ENCODE assay signal across 8 cellular contexts in the genomic region with DNA sequence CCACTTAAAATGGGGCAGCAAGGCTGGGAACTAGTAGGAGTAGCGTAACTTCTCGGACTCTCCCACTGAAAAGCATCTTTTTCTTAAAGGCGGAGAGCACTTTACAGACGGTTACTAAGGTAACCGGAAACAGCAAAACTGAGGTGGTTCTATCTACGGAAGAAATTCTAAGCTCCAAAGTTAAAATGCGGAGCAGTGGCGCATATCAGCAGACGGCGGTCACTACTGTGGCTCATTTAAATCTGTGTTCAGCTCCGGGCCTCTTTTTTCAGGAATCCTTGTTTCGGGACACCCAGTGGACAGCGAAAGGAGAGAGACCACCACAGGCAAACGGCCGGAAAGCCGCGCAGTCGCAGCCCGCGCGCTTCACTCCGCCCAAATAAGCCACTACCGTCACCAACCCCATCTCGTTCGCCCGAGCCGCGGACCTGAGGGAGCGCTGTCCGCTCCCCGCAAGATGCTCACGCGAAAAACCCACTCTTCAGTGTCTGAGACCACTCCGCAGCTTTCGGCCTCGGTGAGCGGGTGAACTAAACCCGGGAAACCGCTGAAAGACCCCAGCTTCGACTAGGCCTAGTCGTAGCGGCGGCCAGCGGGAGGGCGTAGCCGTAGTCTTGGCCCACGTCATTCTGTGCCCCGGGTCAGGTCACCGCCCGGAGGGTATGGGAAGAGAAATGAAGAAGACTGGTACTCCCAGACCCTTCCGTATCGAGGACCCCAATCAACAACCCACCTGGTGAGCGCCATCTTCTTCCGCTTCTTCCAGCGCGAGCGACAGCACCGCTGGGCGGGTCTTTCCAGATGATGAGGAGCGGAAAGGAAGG. TPM values are rescaled to one million over a fixed set of nuclear protein-coding genes. Genes with fewer than 3 reads are reported as not detected.
A peak's percentile ranks its signal among the peaks of the same experiment; 100 is the strongest.
DNase-seq lines count a peak whose midpoint lies in the region; ATAC-seq and TF ChIP-seq lines count a peak whose summit lies in the region.

A gene (minus strand): TSS at position 776 of the 824 bp plus-strand sequence. CDS start 29 bp downstream, at position 747.

- H3K27me3 ChIP-seq in Peyer's patch, result no peaks in the 10 kb centered on the region

- CTCF ChIA-PET in Calu3 (lab: Charles Lee), result interaction anchor here (0.6 to 2.0 kb wide), 5 partner anchors 37 to 370 kb away, joined by 3 to 6 read pairs (median 4); a partner anchor contains a TSS

- peak within 1 kb of the TSS; percentile 84 to 93 (median 86) for H3K27ac ChIP-seq in Peyer's patch

- H3K27me3 Mint-ChIP-seq in Calu3 (ENCODE audit: unreplicated experiment), result peaks cover 9% of the 10 kb centered on the region
- H3K27me3 Mint-ChIP-seq in activated T-helper 17 cell treated with anti-CD3 and anti-CD28 coated beads, Interleukin-2, amount 50 U/mL, for 72 hours, result no peaks in the 10 kb centered on the region
- H3K27me3 Mint-ChIP-seq in naive thymus-derived CD8-positive, alpha-beta T cell, result no peaks in the 10 kb centered on the region

- peaks cover 24% of the 10 kb centered on the region for H3K36me3 Mint-ChIP-seq in Calu3 (ENCODE audit: insufficient read depth, unreplicated experiment)
- peaks cover 54% of the 10 kb centered on the region for H3K36me3 Mint-ChIP-seq in activated T-helper 17 cell treated with anti-CD3 and anti-CD28 coated beads, Interleukin-2, amount 50 U/mL, for 72 hours (ENCODE audit: low read depth)
- peaks cover 0 to 21% (median 1%) of the 10 kb centered on the region in 3 donors for H3K36me3 Mint-ChIP-seq in naive thymus-derived CD8-positive, alpha-beta T cell

- peak; percentile 88 for DNase-seq in Calu3
- DNase-seq in GM20000 (ENCODE audit: low spot score), result peak; percentile 93
- peak; percentile 83 for DNase-seq in HT-29 (ENCODE audit: low spot score)
- DNase-seq in Peyer's patch, result peak; percentile 88 to 97 (median 89)
- peak; percentile 59 for DNase-seq in fibroblast of peridontal ligament (ENCODE audit: extremely low read depth)
- DNase-seq in naive thymus-derived CD8-positive, alpha-beta T cell, result peak; percentile 82 to 96 (median 90)
- DNase-seq in stimulated activated naive CD4-positive, alpha-beta T cell (lab: John Stamatoyannopoulos, UW), result peak; percentile 45 to 92 (median 80)

- POLR2A ChIA-PET in naive thymus-derived CD8-positive, alpha-beta T cell (lab: Charles Lee), result interaction anchor here (0.5 to 2.3 kb wide), 8 partner anchors 8 to 439 kb away, joined by 3 to 15 read pairs (median 4); a partner anchor contains a TSS

- H3K4me1 Mint-ChIP-seq in Calu3 (ENCODE audit: low read depth, unreplicated experiment), result peaks cover 17% of the 10 kb centered on the region
- H3K4me1 Mint-ChIP-seq in activated T-helper 17 cell treated with anti-CD3 and anti-CD28 coated beads, Interleukin-2, amount 50 U/mL, for 72 hours, result peaks cover 16% of the 10 kb centered on the region
- H3K4me1 Mint-ChIP-seq in naive thymus-derived CD8-positive, alpha-beta T cell, result peaks cover 17 to 52% (median 42%) of the 10 kb centered on the region in 4 donors

- peak within 1 kb of the TSS; percentile 66 to 89 (median 72) for H3K4me3 ChIP-seq in Peyer's patch

- TSS peak; percentile 60 for BruUV-seq in Calu3 (replicated peaks; lab: Mats Ljungman, UMichigan)

- no peaks in the 10 kb centered on the region for H3K36me3 ChIP-seq in Peyer's patch

- H3K27ac Mint-ChIP-seq in Calu3 (ENCODE audit: unreplicated experiment), result peak within 1 kb of the TSS; percentile 80
- H3K27ac Mint-ChIP-seq in activated T-helper 17 cell treated with anti-CD3 and anti-CD28 coated beads, Interleukin-2, amount 50 U/mL, for 72 hours, result peak within 1 kb of the TSS; percentile 98
- H3K27ac Mint-ChIP-seq in naive thymus-derived CD8-positive, alpha-beta T cell, result peak within 1 kb of the TSS; percentile 94 to 99 (median 99)

- ATAC-seq in activated T-helper 17 cell treated with anti-CD3 and anti-CD28 coated beads, Interleukin-2, amount 50 U/mL, for 72 hours (replicated peaks), result peak; percentile 97
- ATAC-seq in naive thymus-derived CD8-positive, alpha-beta T cell, result peak; percentile 89

- no peaks in the 10 kb centered on the region for H3K9me3 ChIP-seq in Peyer's patch

- peak; percentile 45 to 68 for TF ChIP-seq POLR2A in Peyer's patch (IDR thresholded peaks at IDR 0.05)

- no peak for TF ChIP-seq CTCF in Calu3 (IDR thresholded peaks at IDR 0.05; ENCODE audit: unreplicated experiment)
- TF ChIP-seq CTCF in GM20000 (IDR thresholded peaks at IDR 0.05; ENCODE audit: extremely low read depth, missing control alignments), result no peak
- peak in 1 of 6 experiments; percentile 8 for TF ChIP-seq CTCF in Peyer's patch (IDR thresholded peaks at IDR 0.05)

- intact Hi-C loops in Calu3 (cut with micrococcal nuclease; ENCODE audit: unreplicated experiment), result loop anchor here (1.0 to 5.0 kb wide), 2 partner anchors 42 to 57 kb away; a partner anchor contains a TSS

- no peaks in the 10 kb centered on the region for H3K9me3 Mint-ChIP-seq in Calu3 (ENCODE audit: low read depth, unreplicated experiment)
- no peaks in the 10 kb centered on the region for H3K9me3 Mint-ChIP-seq in activated T-helper 17 cell treated with anti-CD3 and anti-CD28 coated beads, Interleukin-2, amount 50 U/mL, for 72 hours
- no peaks in the 10 kb centered on the region for H3K9me3 Mint-ChIP-seq in naive thymus-derived CD8-positive, alpha-beta T cell

- peaks cover 0 to 15% (median 10%) of the 10 kb centered on the region in 4 donors for H3K4me1 ChIP-seq in Peyer's patch

- peak within 1 kb of the TSS; percentile 75 for H3K4me3 Mint-ChIP-seq in Calu3 (ENCODE audit: low read depth, unreplicated experiment)
- peak within 1 kb of the TSS; percentile 95 for H3K4me3 Mint-ChIP-seq in activated T-helper 17 cell treated with anti-CD3 and anti-CD28 coated beads, Interleukin-2, amount 50 U/mL, for 72 hours
- H3K4me3 Mint-ChIP-seq in naive thymus-derived CD8-positive, alpha-beta T cell, result peak within 1 kb of the TSS; percentile 93 to 98 (median 96)

RNA-seq across cellular contexts. Expression of the gene that starts here (rescaled TPM):
- total RNA-seq in Calu3 (2022), result 97.8 and 102 TPM in 2 replicates
- 22.5 and 24.7 TPM in 2 replicates for total RNA-seq in HT-29 (2014; rRNA removed; shearing (Covaris generic))
- total RNA-seq in Peyer's patch, result 10 to 100 TPM; 31.7 to 99.9 (median 44.9) TPM
- 100 to 1,000 TPM; 106 to 108 TPM for total RNA-seq in activated T-helper 17 cell treated with anti-CD3 and anti-CD28 coated beads, Interleukin-2, amount 50 U/mL, for 72 hours
- 100 to 1,000 TPM in 1 of 2 experiments, 10 to 100 TPM in 1; 96.6 to 108 TPM for total RNA-seq in naive thymus-derived CD8-positive, alpha-beta T cell
- 10 to 100 TPM; 60.4 to 69.5 (median 61.9) TPM for polyA plus RNA-seq in naive thymus-derived CD8-positive, alpha-beta T cell

Comparison
In these comparisons a context has a peak if more than half of its experiments do, and no peak if none do; other contexts are left out.
1. Peak in every context shown above with its lines: DNase-seq, ATAC-seq, H3K4me3 ChIP-seq and H3K27ac ChIP-seq.